8 cellular contexts compared by ENCODE assay signal in genomic region chr17:60577147-60577925, GRCh38. TPM values are rescaled to one million over a fixed set of nuclear protein-coding genes. Genes with fewer than 3 reads are reported as not detected.
A peak's percentile ranks its signal among the peaks of the same experiment; 100 is the strongest.
DNase-seq lines count a peak whose midpoint lies in the region; ATAC-seq and TF ChIP-seq lines count a peak whose summit lies in the region.

No MANE protein-coding gene starts in this region.

- ATAC-seq in HG03354 (IDR thresholded peaks at IDR 0.05; ENCODE audit: poor library complexity, severe bottlenecking, unreplicated experiment) (peak; percentile 61), HG02973 (IDR thresholded peaks at IDR 0.05; ENCODE audit: unreplicated experiment) (no peak), HG02588 (IDR thresholded peaks at IDR 0.05; ENCODE audit: unreplicated experiment) (no peak)
- ATAC-seq in activated CD8-positive, alpha-beta T cell treated with anti-CD3 and anti-CD28 coated beads for 36 hours = no peak

- no peak for DNase-seq in activated CD8-positive, alpha-beta T cell treated with anti-CD3 and anti-CD28 coated beads for 36 hours
- DNase-seq in head of caudate nucleus = peak in 39 of 42 donors; percentile 21 to 83 (median 56)
- peak in 6 of 10 donors; percentile 20 to 89 (median 48) for DNase-seq in posterior cingulate gyrus
- no peak for DNase-seq in NCI-H1105 (lab: John Stamatoyannopoulos, UW)

- peak overlapping the region; percentile 56; the same call in 1 of the 2 replicates for H3K4me3 ChIP-seq in GM08714 (ENCODE audit: low read length)

- no peaks in the 10 kb centered on the region for H3K9me3 Mint-ChIP-seq in activated CD8-positive, alpha-beta T cell treated with anti-CD3 and anti-CD28 coated beads for 36 hours

- POLR2A ChIA-PET in activated CD8-positive, alpha-beta T cell treated with anti-CD3 and anti-CD28 coated beads for 36 hours (lab: Charles Lee) = interaction anchor here (0.7 to 1.7 kb wide), 2 partner anchors 22 to 23 kb away, joined by 3 read pairs; partner anchors contain the start of gene PPM1D

- no peak for TF ChIP-seq CTCF in activated CD8-positive, alpha-beta T cell treated with anti-CD3 and anti-CD28 coated beads for 36 hours (IDR thresholded peaks at IDR 0.05)

- H3K4me1 Mint-ChIP-seq in activated CD8-positive, alpha-beta T cell treated with anti-CD3 and anti-CD28 coated beads for 36 hours (ENCODE audit: low read depth) = peaks cover 6% of the 10 kb centered on the region

- H3K4me3 Mint-ChIP-seq in activated CD8-positive, alpha-beta T cell treated with anti-CD3 and anti-CD28 coated beads for 36 hours = peak overlapping the region; percentile 60

- H3K27me3 Mint-ChIP-seq in activated CD8-positive, alpha-beta T cell treated with anti-CD3 and anti-CD28 coated beads for 36 hours = peaks cover 3% of the 10 kb centered on the region

- no peaks in the 10 kb centered on the region for H3K36me3 Mint-ChIP-seq in activated CD8-positive, alpha-beta T cell treated with anti-CD3 and anti-CD28 coated beads for 36 hours (ENCODE audit: low read depth)

- intact Hi-C loops in activated CD8-positive, alpha-beta T cell treated with anti-CD3 and anti-CD28 coated beads for 36 hours (cut with micrococcal nuclease) = no loop called here
- intact Hi-C loops in head of caudate nucleus (cut with DNase I) = no loop called here
- intact Hi-C loops in posterior cingulate gyrus (cut with DNase I) = loop anchor here (1.0 kb wide), 1 partner anchor 61 kb away; no protein-coding TSS in a partner anchor

- peak overlapping the region; percentile 25 for H3K27ac Mint-ChIP-seq in activated CD8-positive, alpha-beta T cell treated with anti-CD3 and anti-CD28 coated beads for 36 hours

- CTCF ChIA-PET in activated CD8-positive, alpha-beta T cell treated with anti-CD3 and anti-CD28 coated beads for 36 hours (lab: Charles Lee) = interaction anchor here (1.2 to 2.9 kb wide), 4 partner anchors 14 to 156 kb away, joined by 3 to 20 read pairs (median 6); no protein-coding TSS in a partner anchor

RNA-seq across cellular contexts. Expression of gene PPM1D, which starts 22.7 kb away (rescaled TPM):
- total RNA-seq in activated CD8-positive, alpha-beta T cell treated with anti-CD3 and anti-CD28 coated beads for 36 hours = 10 to 100 TPM; 11.6 to 12.3 TPM

RNA-seq across cellular contexts. Expression of gene APPBP2, which starts 51.3 kb away (rescaled TPM):
- 10 to 100 TPM; 22.5 to 22.8 TPM for total RNA-seq in activated CD8-positive, alpha-beta T cell treated with anti-CD3 and anti-CD28 coated beads for 36 hours

Comparison
In these comparisons a context has a peak if more than half of its experiments do, and no peak if none do; other contexts are left out.
1. DNase-seq: peak in head of caudate nucleus (39 of 42) and posterior cingulate gyrus (6 of 10); none in activated CD8-positive, alpha-beta T cell treated with anti-CD3 and anti-CD28 coated beads for 36 hours (single experiment) and NCI-H1105 (single experiment).